8 cellular contexts compared by ENCODE assay signal in the genomic region with DNA sequence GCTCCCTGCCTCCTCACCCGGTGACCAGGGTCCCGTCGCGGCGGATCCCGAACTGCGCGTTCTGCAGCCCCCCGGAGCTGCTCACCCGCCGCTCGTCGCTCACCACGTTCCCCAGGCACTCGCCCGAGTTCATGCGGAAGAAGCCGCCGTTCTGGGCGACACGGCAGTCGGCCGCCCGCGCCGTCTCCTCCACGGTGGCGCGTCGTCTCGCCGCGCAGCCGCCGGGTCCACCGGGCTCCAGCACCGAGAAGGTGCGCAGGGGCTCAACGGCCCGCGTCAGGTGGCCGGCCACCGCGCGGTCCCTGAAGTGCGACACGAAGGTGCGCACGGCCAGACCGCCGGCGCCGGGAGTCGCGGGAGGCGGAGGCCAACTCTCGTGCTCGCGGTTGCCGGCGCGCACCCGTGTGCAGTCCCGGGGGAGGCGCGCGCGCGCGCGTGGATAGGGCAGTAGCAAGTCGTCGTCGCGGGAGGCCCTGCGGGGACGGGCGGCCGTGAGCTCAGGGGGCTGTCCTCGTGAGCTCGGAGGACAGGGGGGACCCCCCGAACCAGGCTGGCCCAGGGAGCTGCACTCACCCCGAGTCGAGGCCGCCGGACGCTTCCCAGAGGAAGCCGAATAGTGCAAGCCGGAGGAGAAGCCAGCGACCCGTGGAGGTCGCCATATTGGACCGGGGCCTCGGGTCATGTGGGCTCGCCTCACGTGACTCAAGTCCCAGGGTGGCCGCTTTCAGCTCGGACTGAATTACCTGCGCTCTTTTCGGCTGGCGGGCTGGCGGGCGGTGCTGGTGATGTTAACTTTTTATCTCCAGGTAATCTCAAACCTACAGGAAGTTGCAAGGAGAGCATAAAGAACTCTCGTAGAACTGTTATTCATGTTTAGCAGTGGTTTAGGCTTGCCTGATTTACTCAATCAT. TPM values are rescaled to one million over a fixed set of nuclear protein-coding genes. Genes with fewer than 3 reads are reported as not detected.
DNase-seq lines count a peak whose midpoint lies in the region; ATAC-seq and TF ChIP-seq lines count a peak whose summit lies in the region.

A gene with protein sequence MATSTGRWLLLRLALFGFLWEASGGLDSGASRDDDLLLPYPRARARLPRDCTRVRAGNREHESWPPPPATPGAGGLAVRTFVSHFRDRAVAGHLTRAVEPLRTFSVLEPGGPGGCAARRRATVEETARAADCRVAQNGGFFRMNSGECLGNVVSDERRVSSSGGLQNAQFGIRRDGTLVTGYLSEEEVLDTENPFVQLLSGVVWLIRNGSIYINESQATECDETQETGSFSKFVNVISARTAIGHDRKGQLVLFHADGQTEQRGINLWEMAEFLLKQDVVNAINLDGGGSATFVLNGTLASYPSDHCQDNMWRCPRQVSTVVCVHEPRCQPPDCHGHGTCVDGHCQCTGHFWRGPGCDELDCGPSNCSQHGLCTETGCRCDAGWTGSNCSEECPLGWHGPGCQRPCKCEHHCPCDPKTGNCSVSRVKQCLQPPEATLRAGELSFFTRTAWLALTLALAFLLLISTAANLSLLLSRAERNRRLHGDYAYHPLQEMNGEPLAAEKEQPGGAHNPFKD (minus strand): TSS at position 680 of the 911 bp plus-strand sequence. CDS start 21 bp downstream, at position 659.

- no TSS peak for BruUV-seq in OCI-LY7 (replicated peaks; lab: Mats Ljungman, UMichigan)

- no peaks in the 10 kb centered on the region for H4K20me1 ChIP-seq in OCI-LY7 (ENCODE audit: insufficient read depth, low read length)

- TF ChIP-seq CTCF in OCI-LY7 (conservative IDR thresholded peaks at IDR 0.05; ENCODE audit: low read length) = no peak
- no peak for TF ChIP-seq CTCF in mucosa of descending colon (IDR thresholded peaks at IDR 0.05)

- CTCF ChIA-PET in OCI-LY7 (lab: Charles Lee; ENCODE audit: unreplicated experiment) = interaction anchor here (1.1 kb wide), 1 partner anchor 27 kb away, joined by 3 read pairs; no protein-coding TSS in a partner anchor

- intact Hi-C loops in OCI-LY7 (cut with micrococcal nuclease; ENCODE audit: unreplicated experiment) (no loop called here), mucosa of descending colon (cut with DNase I, micrococcal nuclease) (no loop called here)

- POLR2A ChIA-PET in OCI-LY7 (lab: Charles Lee) = interaction anchor here (0.6 to 1.5 kb wide), 4 partner anchors 19 to 66 kb away, joined by 3 to 4 read pairs (median 3); a partner anchor contains a TSS

- ATAC-seq in GM21367 (IDR thresholded peaks at IDR 0.05; ENCODE audit: unreplicated experiment) = peak; percentile 88
- peak; percentile 89 for ATAC-seq in mucosa of descending colon

- no peaks in the 10 kb centered on the region for H3K79me2 ChIP-seq in OCI-LY7 (ENCODE audit: insufficient read depth, low read depth, low read length)

- H3K36me3 ChIP-seq in OCI-LY7 (ENCODE audit: insufficient read depth, low read length) (no peaks in the 10 kb centered on the region), mucosa of descending colon (ENCODE audit: low read depth) (no peaks in the 10 kb centered on the region)

- H3K4me3 ChIP-seq in OCI-LY7 (ENCODE audit: low read depth, low read length, poor library complexity, severe bottlenecking) (peak within 1 kb of the TSS; percentile 85), mucosa of descending colon (peak within 1 kb of the TSS; percentile 86)

- peak within 1 kb of the TSS; percentile 78 for H3K4me2 ChIP-seq in OCI-LY7 (ENCODE audit: low read length)

- H3K9me3 ChIP-seq in OCI-LY7 (ENCODE audit: low read length) = no peaks in the 10 kb centered on the region
- H3K9me3 ChIP-seq in mucosa of descending colon = no peaks in the 10 kb centered on the region

- H3K4me1 ChIP-seq in OCI-LY7 (ENCODE audit: insufficient read depth, low read length, poor library complexity, severe bottlenecking) = peaks cover 15% of the 10 kb centered on the region
- H3K4me1 ChIP-seq in mucosa of descending colon (ENCODE audit: low read depth) = peaks cover 19% of the 10 kb centered on the region

- in situ Hi-C loops in Caki2 (cut with HindIII; ENCODE audit: low pct_unique_long_range_greater_than_20kb, low sequenced_read_pairs) = no loop called here

- H3K27ac ChIP-seq in OCI-LY7 (ENCODE audit: low read depth, low read length, poor library complexity, severe bottlenecking) (no peak within 1 kb of the TSS), epithelial cell of prostate (peak within 1 kb of the TSS; percentile 28)

- no peaks in the 10 kb centered on the region for H3K9me2 ChIP-seq in OCI-LY7 (ENCODE audit: insufficient read depth, low read length)

- peak within 1 kb of the TSS; percentile 97 for H2AFZ ChIP-seq in OCI-LY7 (ENCODE audit: low read length)

- peak; percentile 85 for DNase-seq in Caki2 (ENCODE audit: low read depth)
- peak in 68 of 76 experiments; percentile 14 to 80 (median 62) for DNase-seq in HUDEP-2 (lab: John Stamatoyannopoulos, UW; ENCODE audit: unreplicated experiment in 76 of 76)
- peak; percentile 86 for DNase-seq in OCI-LY7 (ENCODE audit: low spot score)
- DNase-seq in activated T-cell treated with anti-CD3 and anti-CD28 coated beads for 4 hours = peak; percentile 76
- peak; percentile 29 for DNase-seq in epithelial cell of prostate (ENCODE audit: low read depth, low spot score)
- peak; percentile 92 to 98 (median 94) for DNase-seq in mucosa of descending colon
- peak; percentile 66 to 73 for DNase-seq in stimulated activated CD8-positive, alpha-beta memory T cell treated with anti-CD3 and anti-CD28 coated beads, Interleukin-2, amount 100 ng/mL, for 48 hours (ENCODE audit: low read depth in 2 of 2)

RNA-seq across cellular contexts. Expression of the gene that starts here (rescaled TPM):
- 51.4 and 197 TPM in 2 replicates for total RNA-seq in Caki2 (2014; rRNA removed; shearing (Covaris generic); ENCODE audit: low replicate concordance)
- 12.8 and 15.6 TPM in 2 replicates for total RNA-seq in OCI-LY7 (2014; rRNA removed; shearing (Covaris generic))
- total RNA-seq in OCI-LY7 (2022) (12.2 and 14.6 TPM in 2 replicates), mucosa of descending colon (10 to 100 TPM; 21.5 to 34.7 (median 24.9) TPM)

Comparison
In these comparisons a context has a peak if more than half of its experiments do, and no peak if none do; other contexts are left out.
1. DNase-seq: peak in every context shown above with its lines; median percentile 94 in mucosa of descending colon; 86 in OCI-LY7; 85 in Caki2; 76 in activated T-cell treated with anti-CD3 and anti-CD28 coated beads for 4 hours; 70 in stimulated activated CD8-positive, alpha-beta memory T cell treated with anti-CD3 and anti-CD28 coated beads, Interleukin-2, amount 100 ng/mL, for 48 hours; 62 in HUDEP-2; 29 in epithelial cell of prostate.